1 cellular context compared by ENCODE assay signal in the genomic region with DNA sequence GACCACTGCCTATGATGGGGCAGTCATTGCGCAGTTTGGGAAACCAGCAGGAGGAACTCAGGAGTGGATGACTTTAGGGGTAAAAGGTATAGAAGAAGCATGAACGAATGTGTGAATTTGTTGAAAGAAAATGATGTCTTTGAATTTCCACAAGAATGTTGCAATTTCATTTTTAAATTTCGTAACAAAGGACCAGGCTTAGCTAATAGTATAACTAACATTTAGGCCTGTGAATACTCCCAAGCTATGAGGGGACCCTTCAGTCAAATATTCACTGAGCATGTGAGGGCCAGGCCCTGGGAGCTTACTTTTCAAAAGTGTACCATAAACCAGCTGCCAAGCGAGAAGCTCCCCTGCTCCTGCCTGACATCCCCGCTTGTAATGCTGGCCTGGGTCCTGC.
TF ChIP-seq lines count a peak whose summit lies in the region.

No MANE protein-coding gene starts in this region.

TF ChIP-seq in SK-N-SH treated with all-trans-retinoic acid at 6 μM for 48 hours, 23 proteins besides CTCF, POLR2A, EP300 and RAD21 (continued from another document):
- TF ChIP-seq, protein P1, sequence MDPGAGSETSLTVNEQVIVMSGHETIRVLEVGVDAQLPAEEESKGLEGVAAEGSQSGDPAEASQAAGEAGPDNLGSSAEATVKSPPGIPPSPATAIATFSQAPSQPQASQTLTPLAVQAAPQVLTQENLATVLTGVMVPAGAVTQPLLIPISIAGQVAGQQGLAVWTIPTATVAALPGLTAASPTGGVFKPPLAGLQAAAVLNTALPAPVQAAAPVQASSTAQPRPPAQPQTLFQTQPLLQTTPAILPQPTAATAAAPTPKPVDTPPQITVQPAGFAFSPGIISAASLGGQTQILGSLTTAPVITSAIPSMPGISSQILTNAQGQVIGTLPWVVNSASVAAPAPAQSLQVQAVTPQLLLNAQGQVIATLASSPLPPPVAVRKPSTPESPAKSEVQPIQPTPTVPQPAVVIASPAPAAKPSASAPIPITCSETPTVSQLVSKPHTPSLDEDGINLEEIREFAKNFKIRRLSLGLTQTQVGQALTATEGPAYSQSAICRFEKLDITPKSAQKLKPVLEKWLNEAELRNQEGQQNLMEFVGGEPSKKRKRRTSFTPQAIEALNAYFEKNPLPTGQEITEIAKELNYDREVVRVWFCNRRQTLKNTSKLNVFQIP (CRISPR knock-in tag; IDR thresholded peaks at IDR 0.05; ENCODE audit: borderline replicate concordance, low read depth), result no peak
- TF ChIP-seq ARNTL (CRISPR knock-in tag; IDR thresholded peaks at IDR 0.05; ENCODE audit: borderline replicate concordance, low read depth) (no peak), ZNF565 (CRISPR knock-in tag; conservative IDR thresholded peaks at IDR 0.05; ENCODE audit: low read depth) (no peak), SNAI2 (CRISPR knock-in tag; IDR thresholded peaks at IDR 0.05) (no peak), ISL1 (CRISPR knock-in tag; IDR thresholded peaks at IDR 0.05) (no peak), CSDC2 (CRISPR knock-in tag; IDR thresholded peaks at IDR 0.05) (no peak), ZFP3 (CRISPR knock-in tag; IDR thresholded peaks at IDR 0.05) (no peak)
- TF ChIP-seq, protein P2, sequence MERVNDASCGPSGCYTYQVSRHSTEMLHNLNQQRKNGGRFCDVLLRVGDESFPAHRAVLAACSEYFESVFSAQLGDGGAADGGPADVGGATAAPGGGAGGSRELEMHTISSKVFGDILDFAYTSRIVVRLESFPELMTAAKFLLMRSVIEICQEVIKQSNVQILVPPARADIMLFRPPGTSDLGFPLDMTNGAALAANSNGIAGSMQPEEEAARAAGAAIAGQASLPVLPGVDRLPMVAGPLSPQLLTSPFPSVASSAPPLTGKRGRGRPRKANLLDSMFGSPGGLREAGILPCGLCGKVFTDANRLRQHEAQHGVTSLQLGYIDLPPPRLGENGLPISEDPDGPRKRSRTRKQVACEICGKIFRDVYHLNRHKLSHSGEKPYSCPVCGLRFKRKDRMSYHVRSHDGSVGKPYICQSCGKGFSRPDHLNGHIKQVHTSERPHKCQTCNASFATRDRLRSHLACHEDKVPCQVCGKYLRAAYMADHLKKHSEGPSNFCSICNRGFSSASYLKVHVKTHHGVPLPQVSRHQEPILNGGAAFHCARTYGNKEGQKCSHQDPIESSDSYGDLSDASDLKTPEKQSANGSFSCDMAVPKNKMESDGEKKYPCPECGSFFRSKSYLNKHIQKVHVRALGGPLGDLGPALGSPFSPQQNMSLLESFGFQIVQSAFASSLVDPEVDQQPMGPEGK (CRISPR knock-in tag; IDR thresholded peaks at IDR 0.05; ENCODE audit: borderline replicate concordance), result no peak
